Comparison of ENCODE assay signal across 8 cellular contexts in genomic region chr19:2096543-2097329, GRCh38. TPM values are rescaled to one million over a fixed set of nuclear protein-coding genes. Genes with fewer than 3 reads are reported as not detected.
DNase-seq lines count a peak whose midpoint lies in the region; ATAC-seq and TF ChIP-seq lines count a peak whose summit lies in the region.

TSS of gene IZUMO4 (plus strand) at chr19:2096915. CDS start at chr19:2096946, 31 bp downstream.

- H3K9ac ChIP-seq in mucosa of rectum (ENCODE audit: low read depth in 1 of 2, low read length in 2 of 2) = peak within 1 kb of the TSS; percentile 52 to 90

- peaks cover 4 to 14% of the 10 kb centered on the region in 2 donors for H3K4me1 ChIP-seq in esophagus (ENCODE audit: control insufficient read depth in 2 of 2, insufficient read depth in 2 of 2, low read length in 1 of 2)
- peaks cover 19 to 23% of the 10 kb centered on the region in 2 donors for H3K4me1 ChIP-seq in mucosa of rectum (ENCODE audit: control insufficient read depth in 2 of 2, insufficient read depth in 2 of 2, low read length in 2 of 2)

- no peak for TF ChIP-seq EP300 in Ishikawa (IDR thresholded peaks at IDR 0.05; ENCODE audit: borderline replicate concordance)

- TF ChIP-seq RAD21 in Ishikawa (IDR thresholded peaks at IDR 0.05; ENCODE audit: low read depth) = peak; percentile 59

- H3K4me3 ChIP-seq in esophagus (ENCODE audit: low read depth in 1 of 2, low read length in 2 of 2) = peak within 1 kb of the TSS; percentile 49 to 85
- H3K4me3 ChIP-seq in mucosa of rectum (ENCODE audit: low read length in 2 of 2) = peak within 1 kb of the TSS; percentile 77 to 85

- H3K36me3 ChIP-seq in esophagus (ENCODE audit: control insufficient read depth in 2 of 2, insufficient read depth in 2 of 2, low read length in 1 of 2) (peaks cover 18 to 21% of the 10 kb centered on the region in 2 donors), mucosa of rectum (ENCODE audit: control insufficient read depth in 2 of 2, insufficient read depth in 2 of 2, low read length in 2 of 2) (peaks cover 15 to 19% of the 10 kb centered on the region in 2 donors)

- WGBS in esophagus, 2 donors = 0 to 1% methylated on average over 70 to 71 of the region's 71 CpGs

- peak; percentile 70 for DNase-seq in DMS153 treated with DMSO at 0.1 percent for 48 hours (lab: John Stamatoyannopoulos, UW; ENCODE audit: unreplicated experiment)
- peak; percentile 96 for DNase-seq in OCI-M1 (lab: John Stamatoyannopoulos, UW)
- DNase-seq in activated T-cell treated with anti-CD3 and anti-CD28 coated beads, Interleukin-2, amount 50 U/mL, for 1 hour = peak; percentile 100
- peak; percentile 100 for DNase-seq in stimulated activated CD8-positive, alpha-beta memory T cell treated with anti-CD3 and anti-CD28 coated beads, Interleukin-4, amount 100 ng/mL, for 48 hours

- H3K27ac ChIP-seq in esophagus (ENCODE audit: low read depth in 2 of 2, low read length in 1 of 2) = peak within 1 kb of the TSS; percentile 95 to 99
- peak within 1 kb of the TSS; percentile 97 to 99 for H3K27ac ChIP-seq in mucosa of rectum (ENCODE audit: low read depth in 2 of 2, low read length in 2 of 2)

- H3K9me3 ChIP-seq in esophagus (ENCODE audit: control insufficient read depth in 2 of 2, insufficient read depth in 1 of 2, low read depth in 1 of 2, low read length in 1 of 2) (no peaks in the 10 kb centered on the region), mucosa of rectum (ENCODE audit: control insufficient read depth in 2 of 2, low read length in 2 of 2) (no peaks in the 10 kb centered on the region)

- peak; percentile 60 for ATAC-seq in GM21619 (IDR thresholded peaks at IDR 0.05; ENCODE audit: unreplicated experiment)

- H3K27me3 ChIP-seq in esophagus (ENCODE audit: control insufficient read depth in 1 of 2, insufficient read depth in 2 of 2, low read length in 2 of 2) (no peaks in the 10 kb centered on the region), mucosa of rectum (ENCODE audit: control insufficient read depth in 2 of 2, insufficient read depth in 2 of 2, low read length in 2 of 2) (no peaks in the 10 kb centered on the region)

TF ChIP-seq in Ishikawa, 13 proteins besides CTCF, POLR2A, EP300 and RAD21:
- TF ChIP-seq MAX (IDR thresholded peaks at IDR 0.05) = peak; percentile 57
- TF ChIP-seq ZBTB7A (IDR thresholded peaks at IDR 0.05; ENCODE audit: low read depth) = no peak
- no peak for TF ChIP-seq CEBPB (IDR thresholded peaks at IDR 0.05)
- TF ChIP-seq CREB1 (IDR thresholded peaks at IDR 0.05; ENCODE audit: low read depth) = no peak
- TF ChIP-seq TAF1 (IDR thresholded peaks at IDR 0.05; ENCODE audit: low read depth) = 0 out of 2 replicates have a peak, but pooled peaks have one; percentile 29
- TF ChIP-seq REST (IDR thresholded peaks at IDR 0.05; ENCODE audit: low read depth) = no peak
- TF ChIP-seq FOXM1 (IDR thresholded peaks at IDR 0.05; ENCODE audit: borderline replicate concordance, low read depth) = no peak
- no peak for TF ChIP-seq TEAD4 (IDR thresholded peaks at IDR 0.05)
- TF ChIP-seq YY1 (IDR thresholded peaks at IDR 0.05; ENCODE audit: low read depth) = no peak
TF ChIP-seq in Ishikawa: peak in this region for 2.

RNA-seq across cellular contexts. Expression of gene IZUMO4, which starts in this region (rescaled TPM):
- 10 to 100 TPM in 1 of 2 donors, 1 to 10 TPM in 1; 6.4 to 16.0 TPM for polyA plus RNA-seq in esophagus

Comparison
In these comparisons a context has a peak if more than half of its experiments do, and no peak if none do; other contexts are left out.
1. Peak in every context shown above with its lines: DNase-seq, ATAC-seq, H3K4me3 ChIP-seq and H3K27ac ChIP-seq.